In genomic region chr17:307295-307691, GRCh38 we compare ENCODE assay signal across 22 cellular contexts.
"Had no signal": no experiment of that assay in that cellular context is flagged by ENCODE, and none has a peak within 500 bp of the region (broad histone marks: within the 10 kb centered on the region; RNA-seq: fewer than 3 reads in every experiment).

No MANE protein-coding gene starts in this region.

- H3K36me3 Mint-ChIP-seq: naive thymus-derived CD8-positive, alpha-beta T cell had no signal

- H3K4me3 ChIP-seq: gastroesophageal sphincter, mucosa of descending colon, ovary, skin epidermis, tibial nerve had no signal

- H3K27me3 Mint-ChIP-seq: activated B cell treated with CpG ODN at 0.5 μM for 24 hours; activated CD4-positive, alpha-beta T cell treated with anti-CD3 and anti-CD28 coated beads, Interleukin-2, amount 10 ng/mL, durations not matched to agents 7 days and 5 days; effector memory CD8-positive, alpha-beta T cell had no signal

- H3K4me1 Mint-ChIP-seq: activated B cell treated with CpG ODN at 0.5 μM for 24 hours; activated CD4-positive, alpha-beta T cell treated with anti-CD3 and anti-CD28 coated beads, Interleukin-2, amount 10 ng/mL, durations not matched to agents 7 days and 5 days had no signal

- H3K9me3 Mint-ChIP-seq: activated B cell treated with CpG ODN at 0.5 μM for 24 hours; activated CD4-positive, alpha-beta T cell treated with anti-CD3 and anti-CD28 coated beads, Interleukin-2, amount 10 ng/mL, durations not matched to agents 7 days and 5 days; activated naive CD4-positive, alpha-beta T cell treated with anti-CD3 and anti-CD28 coated beads, Interleukin-2, amount 50 U/mL, for 72 hours; activated T-cell treated with anti-CD3 and anti-CD28 coated beads, Interleukin-2, amount 50 U/mL, for 72 hours; effector memory CD8-positive, alpha-beta T cell; naive thymus-derived CD8-positive, alpha-beta T cell had no signal

- H3K27ac Mint-ChIP-seq: activated B cell treated with CpG ODN at 0.5 μM for 24 hours; activated CD4-positive, alpha-beta T cell treated with anti-CD3 and anti-CD28 coated beads, Interleukin-2, amount 10 ng/mL, durations not matched to agents 7 days and 5 days; activated naive CD4-positive, alpha-beta T cell treated with anti-CD3 and anti-CD28 coated beads, Interleukin-2, amount 50 U/mL, for 72 hours; activated T-cell treated with anti-CD3 and anti-CD28 coated beads, Interleukin-2, amount 50 U/mL, for 72 hours had no signal

- FAIRE-seq: islet of Langerhans, TTC549 had no signal

- ATAC-seq: activated naive CD4-positive, alpha-beta T cell treated with anti-CD3 and anti-CD28 coated beads, Interleukin-2, amount 50 U/mL, for 72 hours; activated T-cell treated with anti-CD3 and anti-CD28 coated beads, Interleukin-2, amount 50 U/mL, for 72 hours; effector memory CD8-positive, alpha-beta T cell; mucosa of descending colon; naive thymus-derived CD8-positive, alpha-beta T cell had no signal

- DNase-seq: activated B cell treated with CpG ODN at 0.5 μM for 24 hours; activated CD4-positive, alpha-beta T cell treated with anti-CD3 and anti-CD28 coated beads, Interleukin-2, amount 10 ng/mL, durations not matched to agents 7 days and 5 days; activated CD8-positive, alpha-beta memory T cell treated with anti-CD3 and anti-CD28 coated beads, Interleukin-2, amount 50 U/mL, for 48 hours; activated gamma-delta T cell; activated T-cell treated with anti-CD3 and anti-CD28 coated beads, Interleukin-2, amount 50 U/mL, for 72 hours; amniotic stem cell; cerebellar nuclear complex; dermis blood vessel endothelial cell; effector memory CD8-positive, alpha-beta T cell; naive thymus-derived CD8-positive, alpha-beta T cell; stimulated activated CD4-positive, alpha-beta T cell treated with anti-CD3 and anti-CD28 coated beads, Interleukin-4, amount 100 ng/mL, for 24 hours; stimulated activated naive CD4-positive, alpha-beta T cell; substantia nigra; SW 1271 had no signal

- H3K36me3 ChIP-seq: gastroesophageal sphincter, ovary, tibial nerve had no signal

- H3K27ac ChIP-seq: skin epidermis, tibial nerve had no signal

- H3K9me3 ChIP-seq: gastroesophageal sphincter, mucosa of descending colon, ovary, tibial nerve had no signal

- H3K27me3 ChIP-seq: ovary had no signal

- H3K4me3 Mint-ChIP-seq: activated B cell treated with CpG ODN at 0.5 μM for 24 hours; activated CD4-positive, alpha-beta T cell treated with anti-CD3 and anti-CD28 coated beads, Interleukin-2, amount 10 ng/mL, durations not matched to agents 7 days and 5 days; activated T-cell treated with anti-CD3 and anti-CD28 coated beads, Interleukin-2, amount 50 U/mL, for 72 hours; effector memory CD8-positive, alpha-beta T cell; naive thymus-derived CD8-positive, alpha-beta T cell had no signal
